Comparison of ENCODE assay signal across 1 cellular context in genomic region chr5:159017787-159018186, GRCh38.
TF ChIP-seq lines count a peak whose summit lies in the region.

No MANE protein-coding gene starts in this region.

TF ChIP-seq in HEK293, 187 proteins besides CTCF, POLR2A, EP300 and RAD21 (continued from another document):
- TF ChIP-seq ZNF518A (tag by site-specific recombination; conservative IDR thresholded peaks at IDR 0.05; ENCODE audit: low read depth): peak; percentile 66
- TF ChIP-seq ZNF677 (tag by site-specific recombination; IDR thresholded peaks at IDR 0.05): no peak
- TF ChIP-seq PATZ1 (tag by site-specific recombination; IDR thresholded peaks at IDR 0.05): peak; percentile 54; the same call in 1 of the 2 replicates
- no peak for TF ChIP-seq ZNF175 (tag by site-specific recombination; IDR thresholded peaks at IDR 0.05)
- TF ChIP-seq MYNN (tag by site-specific recombination; IDR thresholded peaks at IDR 0.05; ENCODE audit: borderline replicate concordance): no peak
- no peak for TF ChIP-seq ZNF610 (tag by site-specific recombination; IDR thresholded peaks at IDR 0.05; ENCODE audit: borderline replicate concordance)
- TF ChIP-seq ZBTB48 (tag by site-specific recombination; IDR thresholded peaks at IDR 0.05): peak; percentile 51; the same call in 1 of the 2 replicates
- TF ChIP-seq KLF1 (tag by site-specific recombination; IDR thresholded peaks at IDR 0.05): peak; percentile 53
- no peak for TF ChIP-seq ZNF140 (tag by site-specific recombination; IDR thresholded peaks at IDR 0.05)
- TF ChIP-seq ZNF560 (tag by site-specific recombination; IDR thresholded peaks at IDR 0.05; ENCODE audit: borderline replicate concordance): no peak
- no peak for TF ChIP-seq ZNF701 (tag by site-specific recombination; IDR thresholded peaks at IDR 0.05)
- no peak for TF ChIP-seq ZNF24 (tag by site-specific recombination; IDR thresholded peaks at IDR 0.05)
- TF ChIP-seq ZSCAN5A (tag by site-specific recombination; IDR thresholded peaks at IDR 0.05): no peak
- no peak for TF ChIP-seq ZNF529 (tag by site-specific recombination; IDR thresholded peaks at IDR 0.05; ENCODE audit: insufficient replicate concordance)
- TF ChIP-seq ZNF639 (tag by site-specific recombination; IDR thresholded peaks at IDR 0.05): no peak
- no peak for TF ChIP-seq ZNF394 (tag by site-specific recombination; IDR thresholded peaks at IDR 0.05; ENCODE audit: borderline replicate concordance)
- no peak for TF ChIP-seq ZNF510 (tag by site-specific recombination; IDR thresholded peaks at IDR 0.05; ENCODE audit: insufficient replicate concordance)
- no peak for TF ChIP-seq ZNF121 (tag by site-specific recombination; IDR thresholded peaks at IDR 0.05)
- peak; percentile 39 for TF ChIP-seq ZNF398 (tag by site-specific recombination; IDR thresholded peaks at IDR 0.05)
- TF ChIP-seq ZNF629 (tag by site-specific recombination; IDR thresholded peaks at IDR 0.05): no peak
- TF ChIP-seq ZNF202 (tag by site-specific recombination; IDR thresholded peaks at IDR 0.05; ENCODE audit: borderline replicate concordance): peak; percentile 93
- peak; percentile 71; the same call in 1 of the 2 replicates for TF ChIP-seq KLF9 (tag by site-specific recombination; IDR thresholded peaks at IDR 0.05; ENCODE audit: low read depth)
- TF ChIP-seq GLIS2 (tag by site-specific recombination; IDR thresholded peaks at IDR 0.05): 0 out of 2 replicates have a peak, but pooled peaks have one; percentile 20
- peak; percentile 66 for TF ChIP-seq SP3 (tag by site-specific recombination; IDR thresholded peaks at IDR 0.05)
